Comparison of ENCODE assay signal across 14 cellular contexts in genomic region chr5:15702102-15702501, GRCh38.
A peak's percentile ranks its signal among the peaks of the same experiment; 100 is the strongest.
DNase-seq lines count a peak whose midpoint lies in the region; ATAC-seq and TF ChIP-seq lines count a peak whose summit lies in the region.
"Had no signal": no experiment of that assay in that cellular context is flagged by ENCODE, and none has a peak within 500 bp of the region (broad histone marks: within the 10 kb centered on the region; RNA-seq: fewer than 3 reads in every experiment).

No MANE protein-coding gene starts in this region.

- no peaks in the 10 kb centered on the region for H3K9me3 Mint-ChIP-seq in MCF 10A (ENCODE audit: unreplicated experiment)
- peaks cover 10% of the 10 kb centered on the region for H3K9me3 Mint-ChIP-seq in activated CD4-positive, alpha-beta T cell treated with anti-CD3 and anti-CD28 coated beads for 36 hours (ENCODE audit: low read depth)
- H3K9me3 Mint-ChIP-seq in CD4-positive, alpha-beta T cell: peaks cover 4% of the 10 kb centered on the region
- peaks cover 4 to 7% of the 10 kb centered on the region in 2 donors for H3K9me3 Mint-ChIP-seq in activated T-cell treated with anti-CD3 and anti-CD28 coated beads, Interleukin-2, amount 50 U/mL, for 72 hours

- H3K36me3 Mint-ChIP-seq in MCF 10A (ENCODE audit: insufficient read depth, unreplicated experiment): no peaks in the 10 kb centered on the region
- no peaks in the 10 kb centered on the region for H3K36me3 Mint-ChIP-seq in activated CD4-positive, alpha-beta T cell treated with anti-CD3 and anti-CD28 coated beads for 36 hours (ENCODE audit: low read depth)
- H3K36me3 Mint-ChIP-seq in CD4-positive, alpha-beta T cell (ENCODE audit: low read depth): no peaks in the 10 kb centered on the region
- H3K36me3 Mint-ChIP-seq in activated T-cell treated with anti-CD3 and anti-CD28 coated beads, Interleukin-2, amount 50 U/mL, for 72 hours (ENCODE audit: insufficient read depth in 2 of 2): no peaks in the 10 kb centered on the region
- H3K36me3 Mint-ChIP-seq: natural killer cell had no signal

- H3K4me1 Mint-ChIP-seq in MCF 10A (ENCODE audit: insufficient read depth, unreplicated experiment): peaks cover 6% of the 10 kb centered on the region
- H3K4me1 Mint-ChIP-seq in activated CD4-positive, alpha-beta T cell treated with anti-CD3 and anti-CD28 coated beads for 36 hours: no peaks in the 10 kb centered on the region
- H3K4me1 Mint-ChIP-seq in CD4-positive, alpha-beta T cell (ENCODE audit: low read depth): no peaks in the 10 kb centered on the region
- no peaks in the 10 kb centered on the region for H3K4me1 Mint-ChIP-seq in activated T-cell treated with anti-CD3 and anti-CD28 coated beads, Interleukin-2, amount 50 U/mL, for 72 hours (ENCODE audit: low read depth)
- H3K4me1 Mint-ChIP-seq: natural killer cell had no signal

- CTCF ChIA-PET in MCF 10A (lab: Yijun Ruan, JAX): interaction anchor here (0.6 kb wide), 1 partner anchor 10 kb away, joined by 4 read pairs; no protein-coding TSS in a partner anchor
- CTCF ChIA-PET in activated CD4-positive, alpha-beta T cell treated with anti-CD3 and anti-CD28 coated beads for 36 hours (lab: Charles Lee): no interaction called here
- CTCF ChIA-PET in CD4-positive, alpha-beta T cell (lab: Charles Lee): no interaction called here

- intact Hi-C loops in MCF 10A (cut with micrococcal nuclease) (no loop called here), breast epithelium (cut with DNase I; ENCODE audit: low total_unique reads) (no loop called here)
- intact Hi-C loops in activated CD4-positive, alpha-beta T cell treated with anti-CD3 and anti-CD28 coated beads for 36 hours (cut with DNase I, micrococcal nuclease): no loop called here
- intact Hi-C loops in CD4-positive, alpha-beta T cell (cut with DNase I, micrococcal nuclease): no loop called here

- no peaks in the 10 kb centered on the region for H3K27me3 ChIP-seq in breast epithelium
- H3K27me3 ChIP-seq in CD4-positive, alpha-beta T cell (ENCODE audit: control insufficient read depth, insufficient read depth, low read length): no peaks in the 10 kb centered on the region
- H3K27me3 ChIP-seq: gastroesophageal sphincter had no signal

- no TSS peak for BruUV-seq in MCF 10A (replicated peaks; lab: Mats Ljungman, UMichigan)

- H3K4me3 ChIP-seq in breast epithelium (no peak overlapping the region), fibroblast of the aortic adventitia (ENCODE audit: low read depth, low read length) (no peak overlapping the region)
- H3K4me3 ChIP-seq: gastroesophageal sphincter had no signal

- H3K27ac Mint-ChIP-seq in MCF 10A (ENCODE audit: low read depth, unreplicated experiment): no peak overlapping the region
- H3K27ac Mint-ChIP-seq in activated CD4-positive, alpha-beta T cell treated with anti-CD3 and anti-CD28 coated beads for 36 hours: no peak overlapping the region
- no peak overlapping the region for H3K27ac Mint-ChIP-seq in CD4-positive, alpha-beta T cell
- no peak overlapping the region for H3K27ac Mint-ChIP-seq in activated T-cell treated with anti-CD3 and anti-CD28 coated beads, Interleukin-2, amount 50 U/mL, for 72 hours
- H3K27ac Mint-ChIP-seq: natural killer cell; T-helper 1 cell treated with Interleukin-12 subunit alpha and Interleukin-12 subunit beta and Interleukin-4 antibody, amounts not matched to agents 30 μg/mL and 1 μg/mL, for 36 hours had no signal

- DNase-seq in MCF 10A (ENCODE audit: unreplicated experiment): peak; percentile 60
- no peak for DNase-seq in breast epithelium (ENCODE audit: low spot score in 2 of 2)
- peak; percentile 43 for DNase-seq in fibroblast of the aortic adventitia (ENCODE audit: low read depth)
- DNase-seq in activated CD4-positive, alpha-beta T cell treated with anti-CD3 and anti-CD28 coated beads for 36 hours: no peak
- no peak for DNase-seq in CD4-positive, alpha-beta T cell
- no peak for DNase-seq in activated T-cell treated with anti-CD3 and anti-CD28 coated beads, Interleukin-2, amount 50 U/mL, for 72 hours
- DNase-seq: DMS79, Kasumi-1, left cardiac atrium, natural killer cell had no signal

- TF ChIP-seq CTCF in MCF 10A (IDR thresholded peaks at IDR 0.05; ENCODE audit: unreplicated experiment): no peak
- TF ChIP-seq CTCF in breast epithelium (IDR thresholded peaks at IDR 0.05): no peak
- TF ChIP-seq CTCF in fibroblast of the aortic adventitia (IDR thresholded peaks at IDR 0.05; ENCODE audit: insufficient read depth, low read length): no peak
- TF ChIP-seq CTCF in CD4-positive, alpha-beta T cell (IDR thresholded peaks at IDR 0.05): no peak

- H3K4me3 Mint-ChIP-seq in MCF 10A (ENCODE audit: unreplicated experiment): no peak overlapping the region
- H3K4me3 Mint-ChIP-seq in activated CD4-positive, alpha-beta T cell treated with anti-CD3 and anti-CD28 coated beads for 36 hours: no peak overlapping the region
- no peak overlapping the region for H3K4me3 Mint-ChIP-seq in CD4-positive, alpha-beta T cell
- no peak overlapping the region for H3K4me3 Mint-ChIP-seq in activated T-cell treated with anti-CD3 and anti-CD28 coated beads, Interleukin-2, amount 50 U/mL, for 72 hours
- H3K4me3 Mint-ChIP-seq: natural killer cell; T-helper 1 cell treated with Interleukin-12 subunit alpha and Interleukin-12 subunit beta and Interleukin-4 antibody, amounts not matched to agents 30 μg/mL and 1 μg/mL, for 36 hours had no signal

- ATAC-seq in SK-N-SH treated with all-trans-retinoic acid at 6 μM for 48 hours: no peak
- ATAC-seq in GM21825 (IDR thresholded peaks at IDR 0.05; ENCODE audit: unreplicated experiment): no peak
- no peak for ATAC-seq in activated CD4-positive, alpha-beta T cell treated with anti-CD3 and anti-CD28 coated beads for 36 hours
- ATAC-seq in CD4-positive, alpha-beta T cell (ENCODE audit: poor library complexity): no peak
- no peak for ATAC-seq in activated T-cell treated with anti-CD3 and anti-CD28 coated beads, Interleukin-2, amount 50 U/mL, for 72 hours (replicated peaks in 1 of 2)
- ATAC-seq: gastroesophageal sphincter, left cardiac atrium, natural killer cell had no signal

- no peaks in the 10 kb centered on the region for H3K9me3 ChIP-seq in breast epithelium
- no peaks in the 10 kb centered on the region for H3K9me3 ChIP-seq in CD4-positive, alpha-beta T cell (ENCODE audit: control insufficient read depth, low read length)
- H3K9me3 ChIP-seq: gastroesophageal sphincter had no signal

- H3K27me3 Mint-ChIP-seq in MCF 10A (ENCODE audit: insufficient read depth, unreplicated experiment): no peaks in the 10 kb centered on the region
- H3K27me3 Mint-ChIP-seq in activated CD4-positive, alpha-beta T cell treated with anti-CD3 and anti-CD28 coated beads for 36 hours: no peaks in the 10 kb centered on the region
- H3K27me3 Mint-ChIP-seq in CD4-positive, alpha-beta T cell: no peaks in the 10 kb centered on the region
- H3K27me3 Mint-ChIP-seq in activated T-cell treated with anti-CD3 and anti-CD28 coated beads, Interleukin-2, amount 50 U/mL, for 72 hours (ENCODE audit: low read depth): no peaks in the 10 kb centered on the region

- POLR2A ChIA-PET in MCF 10A (lab: Yijun Ruan, JAX): interaction anchor here (0.6 to 0.7 kb wide), 2 partner anchors 17 to 1293 kb away, joined by 3 read pairs; no protein-coding TSS in a partner anchor
- POLR2A ChIA-PET in activated CD4-positive, alpha-beta T cell treated with anti-CD3 and anti-CD28 coated beads for 36 hours (lab: Charles Lee): no interaction called here
- POLR2A ChIA-PET in CD4-positive, alpha-beta T cell (lab: Charles Lee): no interaction called here

- no peak overlapping the region for H3K27ac ChIP-seq in breast epithelium
- H3K27ac ChIP-seq in CD4-positive, alpha-beta T cell (ENCODE audit: low read depth, low read length): no peak overlapping the region
- H3K27ac ChIP-seq: gastroesophageal sphincter had no signal

- H3K4me1 ChIP-seq in breast epithelium: no peaks in the 10 kb centered on the region

- no peaks in the 10 kb centered on the region for H3K36me3 ChIP-seq in breast epithelium
- H3K36me3 ChIP-seq: gastroesophageal sphincter had no signal

- TF ChIP-seq POLR2A in breast epithelium (IDR thresholded peaks at IDR 0.05): no peak

TF ChIP-seq in SK-N-SH treated with all-trans-retinoic acid at 6 μM for 48 hours, 23 proteins besides CTCF, POLR2A, EP300 and RAD21:
- TF ChIP-seq ISL1 (CRISPR knock-in tag; IDR thresholded peaks at IDR 0.05) (0 out of 2 replicates have a peak, but pooled peaks have one; percentile 9), ARNTL (CRISPR knock-in tag; IDR thresholded peaks at IDR 0.05; ENCODE audit: borderline replicate concordance, low read depth) (no peak)

Comparison
In these comparisons a context has a peak if more than half of its experiments do, and no peak if none do; other contexts are left out.
1. DNase-seq: peak in MCF 10A (single experiment) and fibroblast of the aortic adventitia (single experiment); none in breast epithelium (0 of 2), activated CD4-positive, alpha-beta T cell treated with anti-CD3 and anti-CD28 coated beads for 36 hours (single experiment), CD4-positive, alpha-beta T cell (0 of 10) and activated T-cell treated with anti-CD3 and anti-CD28 coated beads, Interleukin-2, amount 50 U/mL, for 72 hours (0 of 2).